ENCODE assay signal across 12 cellular contexts in genomic region chr5:179802207-179802883, GRCh38. TPM values are rescaled to one million over a fixed set of nuclear protein-coding genes. Genes with fewer than 3 reads are reported as not detected.
DNase-seq lines count a peak whose midpoint lies in the region; TF ChIP-seq lines count a peak whose summit lies in the region.
"Had no signal": no experiment of that assay in that cellular context is flagged by ENCODE, and none has a peak within 500 bp of the region (broad histone marks: within the 10 kb centered on the region; RNA-seq: fewer than 3 reads in every experiment).

No MANE protein-coding gene starts in this region.

- H3K4me1 ChIP-seq in ovary (ENCODE audit: insufficient read depth): peaks cover 2% of the 10 kb centered on the region

- no peak for TF ChIP-seq EP300 in ovary (IDR thresholded peaks at IDR 0.05)

- no peaks in the 10 kb centered on the region for H3K9me3 ChIP-seq in ovary

- H3K4me3 Mint-ChIP-seq in IgD-negative memory B cell: peak overlapping the region in 3 of 4 donors; percentile 34 to 76 (median 60)
- H3K4me3 Mint-ChIP-seq: central memory CD8-positive, alpha-beta T cell had no signal

- H3K4me1 Mint-ChIP-seq in IgD-negative memory B cell: peaks cover 14 to 22% (median 22%) of the 10 kb centered on the region in 3 donors

- peak overlapping the region in 2 of 3 donors; percentile 80 to 93 for H3K27ac Mint-ChIP-seq in IgD-negative memory B cell

- H3K27ac ChIP-seq in ovary: no peak overlapping the region

- H3K36me3 ChIP-seq in ovary: no peaks in the 10 kb centered on the region

- intact Hi-C loops in ovary (cut with DNase I): loop anchor here in 1 of 4 donors (10.0 kb wide), 1 partner anchor 102 kb away; the partner anchor contains the start of gene TBC1D9B

- peak; percentile 10 for DNase-seq in NCI-H2196 (lab: John Stamatoyannopoulos, UW; ENCODE audit: unreplicated experiment)
- no peak for DNase-seq in NCI-H2196 treated with DMSO at 0.1 percent for 48 hours (lab: John Stamatoyannopoulos, UW; ENCODE audit: unreplicated experiment)
- peak; percentile 74 for DNase-seq in cerebellum (ENCODE audit: low spot score)
- peak in 4 of 5 donors; percentile 22 to 43 (median 31) for DNase-seq in ovary
- no peak for DNase-seq in Kasumi-1 (lab: John Stamatoyannopoulos, UW)
- no peak for DNase-seq in DMS 273 (lab: John Stamatoyannopoulos, UW; ENCODE audit: unreplicated experiment)
- no peak for DNase-seq in stimulated activated CD4-positive, alpha-beta T cell treated with anti-CD3 and anti-CD28 coated beads, Interleukin-15, amount 100 ng/mL, for 24 hours
- DNase-seq: NK-92 treated with Interleukin-12 subunit alpha and Interleukin-12 subunit beta, amount 100 ng/mL, for 24 hours had no signal

- H3K27me3 Mint-ChIP-seq in IgD-negative memory B cell: no peaks in the 10 kb centered on the region
- H3K27me3 Mint-ChIP-seq: central memory CD8-positive, alpha-beta T cell; naive B cell had no signal

- TF ChIP-seq CTCF in ovary (IDR thresholded peaks at IDR 0.05): no peak

- H3K27me3 ChIP-seq in ovary: no peaks in the 10 kb centered on the region

- no peaks in the 10 kb centered on the region for H3K9me3 Mint-ChIP-seq in IgD-negative memory B cell
- H3K9me3 Mint-ChIP-seq: central memory CD8-positive, alpha-beta T cell; naive B cell had no signal

- no peak for TF ChIP-seq POLR2A in ovary (IDR thresholded peaks at IDR 0.05)

- peaks cover 3% of the 10 kb centered on the region for H3K36me3 Mint-ChIP-seq in IgD-negative memory B cell

- no peak overlapping the region for H3K4me3 ChIP-seq in ovary
- H3K4me3 ChIP-seq: skin epidermis had no signal

- WGBS in ovary, 3 donors: 84 to 86% (median 86%) methylated on average over 16 to 19 of the region's 19 CpGs

RNA-seq across cellular contexts. Expression of gene MGAT4B, which starts 4.3 kb away (rescaled TPM):
- polyA plus RNA-seq in IgD-negative memory B cell (12.0 TPM), ovary (10 to 100 TPM; 51.0 to 65.6 TPM)
- total RNA-seq in cerebellum (56.1 TPM), ovary (100 to 1,000 TPM in 1 of 7 donors, 10 to 100 TPM in 6; 51.2 to 102 (median 68.6) TPM)

RNA-seq across cellular contexts. Expression of gene LTC4S, which starts 8.6 kb away (rescaled TPM):
- 0.80 TPM for polyA plus RNA-seq in IgD-negative memory B cell
- 2.7 TPM for total RNA-seq in cerebellum
- 10 to 100 TPM in 6 of 7 donors, 1 to 10 TPM in 1; 7.5 to 43.5 (median 20.6) TPM for total RNA-seq in ovary
- 10 to 100 TPM in 1 of 2 donors, not detected in 1; 11.7 TPM for polyA plus RNA-seq in ovary

RNA-seq across cellular contexts. Expression of gene SQSTM1, which starts 18.4 kb away (rescaled TPM):
- polyA plus RNA-seq in IgD-negative memory B cell (225 TPM), ovary (100 to 1,000 TPM; 125 to 265 TPM)
- total RNA-seq in cerebellum (53.8 TPM), ovary (100 to 1,000 TPM; 257 to 457 (median 337) TPM)

RNA-seq across cellular contexts. Expression of gene MRNIP, which starts 56.3 kb away (rescaled TPM):
- polyA plus RNA-seq in IgD-negative memory B cell (26.2 TPM), ovary (10 to 100 TPM; 26.9 to 59.3 TPM)
- total RNA-seq in cerebellum (33.9 TPM), ovary (10 to 100 TPM; 46.2 to 61.1 (median 50.3) TPM)

Comparison
In these comparisons a context has a peak if more than half of its experiments do, and no peak if none do; other contexts are left out.
1. DNase-seq: peak in NCI-H2196 (single experiment), cerebellum (single experiment) and ovary (4 of 5); none in NCI-H2196 treated with DMSO at 0.1 percent for 48 hours (single experiment), Kasumi-1 (0 of 2), DMS 273 (single experiment) and stimulated activated CD4-positive, alpha-beta T cell treated with anti-CD3 and anti-CD28 coated beads, Interleukin-15, amount 100 ng/mL, for 24 hours (single experiment).